9 cellular contexts compared by ENCODE assay signal in the genomic region with DNA sequence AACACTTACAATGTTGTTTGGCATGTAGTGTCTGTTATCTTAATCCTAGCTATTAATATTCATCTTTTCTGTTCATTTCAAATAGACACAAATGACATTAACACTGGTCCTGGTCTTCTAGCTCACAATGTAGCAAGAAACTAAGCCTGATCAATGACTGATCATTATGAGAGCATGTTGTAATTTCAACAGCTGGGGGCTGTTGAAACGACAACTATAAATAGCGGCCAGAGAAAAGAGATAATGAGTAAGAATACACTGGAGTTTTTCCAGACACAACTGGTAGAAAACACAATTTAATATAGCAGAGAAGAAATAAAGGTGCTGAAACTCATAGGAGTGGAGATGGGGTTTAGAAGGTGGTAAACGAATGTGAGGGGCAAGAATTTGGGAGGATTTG.
"Had no signal": no experiment of that assay in that cellular context is flagged by ENCODE, and none has a peak within 500 bp of the region (broad histone marks: within the 10 kb centered on the region; RNA-seq: fewer than 3 reads in every experiment).

No MANE protein-coding gene starts in this region.

- H3K9me3 ChIP-seq: HAP-1 had no signal

- H3K4me1 ChIP-seq: HAP-1 had no signal

- ATAC-seq: GM23338, HCT116 had no signal

- H3K27ac ChIP-seq: GM23248 had no signal

- H3K4me3 ChIP-seq: GM23248, GM23338, HAP-1 had no signal

- H3K36me3 ChIP-seq: HAP-1 had no signal

- DNase-seq: GM23248, GOT3, H7, H9, HCEC 1CT, HFFc6 had no signal
